In the genomic region with DNA sequence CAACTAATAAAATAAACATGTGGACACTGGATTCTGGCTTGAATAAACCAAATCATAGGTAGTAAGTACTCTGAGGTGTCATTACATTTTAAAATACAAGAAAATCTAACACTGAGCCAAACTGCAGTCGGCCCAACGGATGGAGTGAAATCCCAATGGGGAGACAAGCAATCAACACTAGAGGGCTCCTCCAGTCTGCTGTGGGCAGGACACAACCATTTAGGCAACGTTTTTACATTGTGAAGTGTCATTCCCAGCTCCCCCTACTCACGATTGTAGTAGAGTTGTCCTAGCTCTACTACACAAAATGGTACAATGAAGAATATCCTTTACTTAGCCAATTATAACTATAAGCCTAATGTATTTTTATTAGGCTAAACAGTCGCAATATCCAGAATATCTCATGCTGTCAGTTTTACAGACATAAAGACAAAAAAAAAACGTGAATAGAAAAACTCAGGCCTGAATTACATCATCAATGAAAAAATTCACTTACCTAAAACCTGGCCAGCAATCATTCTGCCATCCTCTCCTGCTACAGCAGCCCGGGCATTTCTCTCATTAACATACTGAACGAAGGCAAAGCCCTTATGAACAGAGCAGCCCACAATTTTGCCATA, we compare ENCODE assay signal across 11 cellular contexts. TPM values are rescaled to one million over a fixed set of nuclear protein-coding genes. Genes with fewer than 3 reads are reported as not detected.
DNase-seq lines count a peak whose midpoint lies in the region; TF ChIP-seq lines count a peak whose summit lies in the region.
"Had no signal": no experiment of that assay in that cellular context is flagged by ENCODE, and none has a peak within 500 bp of the region (broad histone marks: within the 10 kb centered on the region; RNA-seq: fewer than 3 reads in every experiment).

No MANE protein-coding gene starts in this region.

- peak in 36 of 56 donors; percentile 9 to 49 (median 26) for TF ChIP-seq CTCF in dorsolateral prefrontal cortex (IDR thresholded peaks at IDR 0.05 in 54 of 56, conservative IDR thresholded peaks at IDR 0.05 in 2 of 56; ENCODE audit: low read depth in 1 of 56, partially characterized antibody in 56 of 56)
- TF ChIP-seq CTCF in nephron progenitor cell (IDR thresholded peaks at IDR 0.05): no peak
- TF ChIP-seq CTCF in spleen (IDR thresholded peaks at IDR 0.05 in 8 of 11, conservative IDR thresholded peaks at IDR 0.05 in 3 of 11): peak in 2 of 11 experiments; percentile 17 to 20
- TF ChIP-seq CTCF in sigmoid colon (IDR thresholded peaks at IDR 0.05): no peak

- H3K36me3 Mint-ChIP-seq in nephron progenitor cell (ENCODE audit: low read depth): peaks cover 83% of the 10 kb centered on the region

- no peak overlapping the region for H3K4me3 Mint-ChIP-seq in nephron progenitor cell

- peaks cover 13% of the 10 kb centered on the region for H3K4me1 Mint-ChIP-seq in nephron progenitor cell

- peak; percentile 15 for DNase-seq in NCI-H2227 (lab: John Stamatoyannopoulos, UW; ENCODE audit: unreplicated experiment)
- no peak for DNase-seq in NCI-H2227 treated with DMSO at 0.1 percent for 48 hours (lab: John Stamatoyannopoulos, UW)
- peak; percentile 21 for DNase-seq in NCI-H460 (ENCODE audit: extremely low read depth, low read depth)
- DNase-seq in dorsolateral prefrontal cortex: no peak
- DNase-seq in nephron progenitor cell: no peak
- no peak for DNase-seq in spleen
- DNase-seq in GF-D8 (lab: John Stamatoyannopoulos, UW): no peak
- no peak for DNase-seq in sigmoid colon
- DNase-seq: NCI-H1930; stimulated activated CD4-positive, alpha-beta T cell treated with anti-CD3 and anti-CD28 coated beads, Interleukin-15, amount 100 ng/mL, for 24 hours had no signal

- no peaks in the 10 kb centered on the region for H3K27me3 Mint-ChIP-seq in nephron progenitor cell (ENCODE audit: low read depth, poor library complexity)

- TF ChIP-seq POLR2A in spleen (IDR thresholded peaks at IDR 0.05) (no peak), sigmoid colon (IDR thresholded peaks at IDR 0.05) (no peak)

- H3K4me3 ChIP-seq in dorsolateral prefrontal cortex (peak overlapping the region in 4 of 59 donors; percentile 7 to 15 (median 10)), spleen (no peak overlapping the region), sigmoid colon (no peak overlapping the region)
- H3K4me3 ChIP-seq: BLaER1 had no signal

- no peak for TF ChIP-seq EP300 in sigmoid colon (IDR thresholded peaks at IDR 0.05)

- 49 to 73% (median 56%) methylated on average over 8 of the region's 8 CpGs for WGBS in spleen, 5 donors
- 54 to 67% methylated on average over 8 of the region's 8 CpGs for WGBS in sigmoid colon, 2 donors

- H3K4me1 ChIP-seq in spleen: peaks cover 30 to 100% (median 92%) of the 10 kb centered on the region in 6 donors
- H3K4me1 ChIP-seq in sigmoid colon: peaks cover 0 to 73% (median 52%) of the 10 kb centered on the region in 4 donors
- H3K4me1 ChIP-seq: BLaER1 had no signal

- H3K27ac Mint-ChIP-seq in nephron progenitor cell: peak overlapping the region; percentile 39

- intact Hi-C loops in dorsolateral prefrontal cortex (cut with DNase I): loop anchor here in 1 of 2 donors (5.0 kb wide), 1 partner anchor 34 kb away; a partner anchor contains a TSS
- intact Hi-C loops in spleen (cut with DNase I; ENCODE audit: low total_unique reads): loop anchor here (10.0 kb wide), 1 partner anchor 151 kb away; a partner anchor contains a TSS
- intact Hi-C loops in sigmoid colon (cut with DNase I): loop anchor here (10.0 kb wide), 1 partner anchor 151 kb away; a partner anchor contains a TSS

- H3K9me3 Mint-ChIP-seq in nephron progenitor cell: no peaks in the 10 kb centered on the region

- H3K27me3 ChIP-seq in dorsolateral prefrontal cortex (no peaks in the 10 kb centered on the region), spleen (replicated peaks in 1 of 7) (no peaks in the 10 kb centered on the region), sigmoid colon (no peaks in the 10 kb centered on the region)
- H3K27me3 ChIP-seq: BLaER1 had no signal

- H3K36me3 ChIP-seq in spleen: peaks cover 0 to 96% (median 63%) of the 10 kb centered on the region in 6 donors
- H3K36me3 ChIP-seq in sigmoid colon: peaks cover 0 to 63% (median 21%) of the 10 kb centered on the region in 4 donors

- H3K9me3 ChIP-seq in spleen (no peaks in the 10 kb centered on the region), sigmoid colon (no peaks in the 10 kb centered on the region)
- H3K9me3 ChIP-seq: BLaER1 had no signal

- peak overlapping the region in 1 of 59 donors; percentile 21 for H3K27ac ChIP-seq in dorsolateral prefrontal cortex
- peak overlapping the region in 1 of 8 donors; percentile 10 for H3K27ac ChIP-seq in spleen
- H3K27ac ChIP-seq in sigmoid colon: no peak overlapping the region
- H3K27ac ChIP-seq: BLaER1 had no signal

RNA-seq across cellular contexts. Expression of a gene that starts 35.7 kb away (rescaled TPM):
- total RNA-seq in NCI-H460 (2014; rRNA removed; shearing (Covaris generic)): 1,048 and 1,119 TPM in 2 replicates
- 698 and 876 TPM in 2 replicates for polyA plus RNA-seq in NCI-H460 (2014; cell fraction: nucleus; rRNA removed)
- total RNA-seq in dorsolateral prefrontal cortex (100 to 1,000 TPM; 304 to 455 (median 370) TPM), spleen (100 to 1,000 TPM; 374 to 648 (median 506) TPM), sigmoid colon (100 to 1,000 TPM; 365 to 449 (median 404) TPM)
- polyA plus RNA-seq in spleen (100 to 1,000 TPM; 497 to 824 (median 677) TPM), sigmoid colon (100 to 1,000 TPM; 369 to 645 (median 419) TPM)

RNA-seq across cellular contexts. Expression of a gene that starts 46.3 kb away (rescaled TPM):
- total RNA-seq in NCI-H460 (2014; rRNA removed; shearing (Covaris generic)): 0.05 TPM in 1 of 2 replicates, not detected in the other
- polyA plus RNA-seq in NCI-H460 (2014; cell fraction: nucleus; rRNA removed): 0.04 and 0.10 TPM in 2 replicates
- total RNA-seq in dorsolateral prefrontal cortex (1 to 10 TPM in 10 of 120 experiments, under 1 TPM in 36, not detected in 74; 0.15 to 2.3 (median 0.56) TPM), spleen (1 to 10 TPM in 3 of 7 donors, under 1 TPM in 4; 0.33 to 4.0 (median 0.87) TPM), sigmoid colon (under 1 TPM in 1 of 4 donors, not detected in 3; 0.27 TPM)
- polyA plus RNA-seq in spleen (1 to 10 TPM in 1 of 3 donors, under 1 TPM in 2; 0.46 to 1.3 (median 0.61) TPM), sigmoid colon (under 1 TPM; 0.25 to 0.60 (median 0.46) TPM)

Comparison
In these comparisons a context has a peak if more than half of its experiments do, and no peak if none do; other contexts are left out.
1. DNase-seq: peak in NCI-H2227 (single experiment) and NCI-H460 (single experiment); none in NCI-H2227 treated with DMSO at 0.1 percent for 48 hours (single experiment), dorsolateral prefrontal cortex (0 of 10), nephron progenitor cell (single experiment), spleen (single experiment), GF-D8 (single experiment) and sigmoid colon (single experiment).
2. CTCF ChIP-seq: peak in dorsolateral prefrontal cortex (36 of 56); none in nephron progenitor cell (single experiment) and sigmoid colon (0 of 4).